In the genomic region with DNA sequence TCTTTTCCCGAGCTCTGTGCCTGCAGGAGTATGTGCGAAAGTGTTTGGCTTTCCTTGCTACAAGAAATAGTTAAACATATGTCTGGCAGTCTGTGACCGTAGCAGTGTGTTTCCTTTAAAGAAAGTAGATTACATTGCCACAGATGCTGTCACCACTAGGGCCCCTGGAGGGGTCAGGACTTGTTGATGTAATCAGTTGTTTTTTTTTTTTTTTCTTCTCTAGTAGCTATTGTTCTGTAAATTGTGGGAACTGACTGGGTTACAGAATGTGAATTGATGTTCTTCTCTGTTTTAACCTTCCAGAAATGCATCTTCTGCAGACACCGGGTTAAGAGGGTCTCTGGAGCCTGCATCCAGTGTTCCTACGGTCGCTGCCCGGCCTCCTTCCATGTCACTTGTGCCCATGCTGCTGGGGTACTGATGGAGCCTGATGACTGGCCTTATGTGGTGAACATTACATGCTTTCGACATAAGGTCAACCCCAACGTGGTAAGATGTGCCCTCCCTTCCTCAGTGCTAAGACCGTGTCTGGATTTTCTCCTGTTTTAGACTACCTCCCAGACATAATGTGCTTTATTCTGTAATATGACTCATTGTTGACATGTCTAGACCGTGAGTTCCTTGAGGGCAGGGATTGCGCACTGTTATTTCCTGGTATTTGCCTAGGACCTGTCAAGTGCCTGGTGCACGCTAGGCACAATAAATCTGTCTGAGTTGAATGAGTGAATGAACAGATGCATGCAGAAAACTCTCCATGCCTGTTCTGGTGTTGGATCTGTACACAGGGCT, we compare ENCODE assay signal across 20 cellular contexts.
A peak's percentile ranks its signal among the peaks of the same experiment; 100 is the strongest.
DNase-seq lines count a peak whose midpoint lies in the region; TF ChIP-seq lines count a peak whose summit lies in the region.
"Had no signal": no experiment of that assay in that cellular context is flagged by ENCODE, and none has a peak within 500 bp of the region (broad histone marks: within the 10 kb centered on the region; RNA-seq: fewer than 3 reads in every experiment).

No MANE protein-coding gene starts in this region.

- TF ChIP-seq EP300 in tibial nerve (IDR thresholded peaks at IDR 0.05) = no peak

- TF ChIP-seq CTCF in cardiac fibroblast (IDR thresholded peaks at IDR 0.05; ENCODE audit: low read depth, low read length) (no peak), tibial nerve (IDR thresholded peaks at IDR 0.05) (no peak), mesothelial cell of epicardium (IDR thresholded peaks at IDR 0.05; ENCODE audit: unreplicated experiment) (no peak)

- H3K27me3 Mint-ChIP-seq in mesothelial cell of epicardium (ENCODE audit: low read depth) = no peaks in the 10 kb centered on the region
- H3K27me3 Mint-ChIP-seq: T-helper 17 cell had no signal

- peaks cover 18% of the 10 kb centered on the region for H3K36me3 Mint-ChIP-seq in mesothelial cell of epicardium

- no peak for TF ChIP-seq POLR2A in tibial nerve (IDR thresholded peaks at IDR 0.05)

- H3K9me3 Mint-ChIP-seq in mesothelial cell of epicardium = peaks cover 17% of the 10 kb centered on the region

- no peak overlapping the region for H3K4me3 Mint-ChIP-seq in mesothelial cell of epicardium
- H3K4me3 Mint-ChIP-seq: T-helper 17 cell had no signal

- WGBS in tibial nerve, 2 donors = 79% methylated on average over 13 of the region's 13 CpGs

- H3K4me1 ChIP-seq in tibial nerve = no peaks in the 10 kb centered on the region
- H3K4me1 ChIP-seq: spleen had no signal

- H3K4me3 ChIP-seq in cardiac fibroblast (replicated peaks in 1 of 2; ENCODE audit: low read depth in 2 of 2, low read length in 2 of 2) = no peak overlapping the region
- no peak overlapping the region for H3K4me3 ChIP-seq in tibial nerve
- H3K4me3 ChIP-seq: spleen had no signal

- no peak overlapping the region for H3K27ac Mint-ChIP-seq in mesothelial cell of epicardium
- H3K27ac Mint-ChIP-seq: T-helper 17 cell had no signal

- H3K27ac ChIP-seq in caudate nucleus (ENCODE audit: low read depth, low read length) (no peak overlapping the region), tibial nerve (no peak overlapping the region)
- H3K27ac ChIP-seq: RWPE1 had no signal

- peaks cover 0 to 40% (median 5%) of the 10 kb centered on the region in 3 donors for H3K36me3 ChIP-seq in tibial nerve

- H3K9me3 ChIP-seq in tibial nerve = no peaks in the 10 kb centered on the region

- H3K27me3 ChIP-seq in tibial nerve = no peaks in the 10 kb centered on the region
- H3K27me3 ChIP-seq: spleen had no signal

- DNase-seq in Daoy (ENCODE audit: low read depth) (peak; percentile 43), M059J (ENCODE audit: low read depth) (peak; percentile 15), cardiac fibroblast (ENCODE audit: low read depth in 2 of 2) (peak; percentile 32 to 66), iris pigment epithelial cell (ENCODE audit: low read depth) (peak; percentile 81), caudate nucleus (lab: John Stamatoyannopoulos, UW) (no peak), COLO668 (lab: John Stamatoyannopoulos, UW; ENCODE audit: unreplicated experiment) (no peak), tibial nerve (ENCODE audit: low spot score in 2 of 2) (no peak), mesothelial cell of epicardium (ENCODE audit: low spot score in 2 of 2, unreplicated experiment in 2 of 2) (no peak)
- DNase-seq: activated CD4-positive, alpha-beta T cell treated with anti-CD3 and anti-CD28 coated beads for 1 hour; activated CD8-positive, alpha-beta memory T cell treated with anti-CD3 and anti-CD28 coated beads, Interleukin-2, amount 50 U/mL, for 48 hours; activated naive CD4-positive, alpha-beta T cell treated with anti-CD3 and anti-CD28 coated beads, Interleukin-2, amount 50 U/mL, for 16 hours; COR-L47; GOT3; KG1; NCI-H187; NCI-H524; spleen; stimulated activated naive CD8-positive, alpha-beta T cell treated with anti-CD3 and anti-CD28 coated beads, Interleukin-15, Interleukin-2, amounts not matched to agents 100 U/mL and 50 U/mL, for 24 hours; T-helper 17 cell had no signal

- no peaks in the 10 kb centered on the region for H3K4me1 Mint-ChIP-seq in mesothelial cell of epicardium

Comparison
In these comparisons a context has a peak if more than half of its experiments do, and no peak if none do; other contexts are left out.
1. DNase-seq: peak in Daoy (single experiment), M059J (single experiment), cardiac fibroblast (2 of 2) and iris pigment epithelial cell (single experiment); none in caudate nucleus (0 of 61), COLO668 (single experiment), tibial nerve (0 of 2) and mesothelial cell of epicardium (0 of 2).